Comparison of ENCODE assay signal across 8 cellular contexts in genomic region chr17:31596382-31597323, GRCh38.
DNase-seq lines count a peak whose midpoint lies in the region; ATAC-seq, FAIRE-seq and TF ChIP-seq lines count a peak whose summit lies in the region.

No MANE protein-coding gene starts in this region.

- H3K4me3 Mint-ChIP-seq in naive thymus-derived CD4-positive, alpha-beta T cell: no peak overlapping the region

- POLR2A ChIA-PET in AG04449 (lab: Yijun Ruan, JAX) (interaction anchor here (0.5 to 3.4 kb wide), 7 partner anchors 12 to 262 kb away, joined by 3 to 24 read pairs (median 4); no protein-coding TSS in a partner anchor), SK-N-SH (lab: Yijun Ruan, JAX) (no interaction called here)
- POLR2A ChIA-PET in naive thymus-derived CD4-positive, alpha-beta T cell (lab: Charles Lee): no interaction called here

- TF ChIP-seq RAD21 in SK-N-SH (IDR thresholded peaks at IDR 0.05; ENCODE audit: low read length): peak; percentile 22; the same call in 1 of the 2 replicates

- peaks cover 0 to 2% (median 0%) of the 10 kb centered on the region in 11 donors for H3K9me3 Mint-ChIP-seq in naive thymus-derived CD4-positive, alpha-beta T cell

- H2AFZ ChIP-seq in SK-N-SH (ENCODE audit: low read depth) (no peak overlapping the region), fibroblast of lung (ENCODE audit: low read length) (no peak overlapping the region)

- H3K4me2 ChIP-seq in SK-N-SH (peak overlapping the region; percentile 41; the same call in 1 of the 2 replicates), fibroblast of lung (ENCODE audit: extremely low read depth, insufficient read depth, low read length) (no peak overlapping the region)

- CTCF ChIA-PET in AG04449 (lab: Yijun Ruan, JAX): interaction anchor here (0.8 to 3.4 kb wide), 6 partner anchors 35 to 245 kb away, joined by 3 to 21 read pairs (median 4); no protein-coding TSS in a partner anchor
- CTCF ChIA-PET in SK-N-SH (lab: Yijun Ruan, JAX): no interaction called here
- CTCF ChIA-PET in naive thymus-derived CD4-positive, alpha-beta T cell (lab: Charles Lee): interaction anchor here (0.6 kb wide), 1 partner anchor 12 kb away, joined by 4 read pairs; no protein-coding TSS in a partner anchor

- H3K9me3 ChIP-seq in SK-N-SH (no peaks in the 10 kb centered on the region), fibroblast of lung (ENCODE audit: control insufficient read depth, insufficient read depth, low read depth, low read length) (no peaks in the 10 kb centered on the region)
- no peaks in the 10 kb centered on the region for H3K9me3 ChIP-seq in naive thymus-derived CD4-positive, alpha-beta T cell (ENCODE audit: control insufficient read depth in 2 of 3, low read length in 3 of 3)

- no peaks in the 10 kb centered on the region for H3K9me2 ChIP-seq in SK-N-SH

- H3K27me3 Mint-ChIP-seq in naive thymus-derived CD4-positive, alpha-beta T cell: no peaks in the 10 kb centered on the region

- 23% methylated on average over 9 of the region's 16 CpGs for WGBS in SK-N-SH (ENCODE audit: low lambda C conversion rate)

- no peak overlapping the region for H3K27ac Mint-ChIP-seq in naive thymus-derived CD4-positive, alpha-beta T cell

- ATAC-seq in GM18498 (IDR thresholded peaks at IDR 0.05; ENCODE audit: unreplicated experiment): peak; percentile 84
- ATAC-seq in HG03354 (IDR thresholded peaks at IDR 0.05; ENCODE audit: poor library complexity, severe bottlenecking, unreplicated experiment): peak; percentile 87
- ATAC-seq in naive thymus-derived CD4-positive, alpha-beta T cell: peak; percentile 93
- no peak for ATAC-seq in HG03039 (IDR thresholded peaks at IDR 0.05; ENCODE audit: unreplicated experiment)

- H3K4me1 ChIP-seq in SK-N-SH (ENCODE audit: control insufficient read depth in 1 of 2, insufficient read depth in 2 of 2, low read depth in 1 of 2, low read length in 1 of 2) (peaks cover 8 to 43% of the 10 kb centered on the region in 2 experiments; a peak in 3 of 4 replicates), fibroblast of lung (ENCODE audit: control insufficient read depth, extremely low read depth, insufficient read depth, low read length) (peaks cover 37% of the 10 kb centered on the region)
- H3K4me1 ChIP-seq in naive thymus-derived CD4-positive, alpha-beta T cell (ENCODE audit: control insufficient read depth in 2 of 2, insufficient read depth in 2 of 2, low read length in 2 of 2): no peaks in the 10 kb centered on the region

- TF ChIP-seq CTCF in AG04449 (IDR thresholded peaks at IDR 0.05; ENCODE audit: insufficient read depth, low read length, missing control alignments) (no peak), SK-N-SH (IDR thresholded peaks at IDR 0.05) (no peak; the same call in 1 of the 2 replicates), fibroblast of lung (conservative IDR thresholded peaks at IDR 0.05 in 1 of 2, IDR thresholded peaks at IDR 0.05 in 1 of 2; ENCODE audit: low read depth in 1 of 2, low read length in 2 of 2) (no peak), D721Med (IDR thresholded peaks at IDR 0.05; ENCODE audit: insufficient read depth, missing control alignments) (no peak)

- no peaks in the 10 kb centered on the region for H3K36me3 Mint-ChIP-seq in naive thymus-derived CD4-positive, alpha-beta T cell

- DNase-seq in AG04449 (ENCODE audit: low read depth, low spot score) (peak; percentile 97), SK-N-SH (no peak), fibroblast of lung (ENCODE audit: low read depth in 2 of 2) (peak; percentile 96 to 99), D721Med (ENCODE audit: insufficient read length, low spot score) (no peak)
- no peak for DNase-seq in naive thymus-derived CD4-positive, alpha-beta T cell

- H3K9ac ChIP-seq in SK-N-SH: peak overlapping the region; percentile 48
- H3K9ac ChIP-seq in fibroblast of lung (ENCODE audit: insufficient read depth, low read length): no peak overlapping the region

- H3K4me3 ChIP-seq in AG04449 (ENCODE audit: low read depth, low read length) (no peak overlapping the region), SK-N-SH (ENCODE audit: low read depth in 2 of 2, low read length in 1 of 2) (no peak overlapping the region), fibroblast of lung (replicated peaks in 1 of 4; ENCODE audit: control extremely low read depth in 1 of 4, insufficient read depth in 1 of 4, low read depth in 3 of 4, low read length in 4 of 4) (no peak overlapping the region)
- no peak overlapping the region for H3K4me3 ChIP-seq in naive thymus-derived CD4-positive, alpha-beta T cell (ENCODE audit: low read length)

- peaks cover 34% of the 10 kb centered on the region for H3F3A ChIP-seq in SK-N-SH (replicated peaks; ENCODE audit: insufficient read depth)

- no peaks in the 10 kb centered on the region for H3K27me3 ChIP-seq in SK-N-SH (ENCODE audit: insufficient read depth)
- no peaks in the 10 kb centered on the region for H3K27me3 ChIP-seq in fibroblast of lung (ENCODE audit: control insufficient read depth, insufficient read depth, low read length)
- H3K27me3 ChIP-seq in naive thymus-derived CD4-positive, alpha-beta T cell (ENCODE audit: control insufficient read depth in 2 of 2, insufficient read depth in 2 of 2, low read length in 2 of 2): no peaks in the 10 kb centered on the region

- H4K20me1 ChIP-seq in SK-N-SH (ENCODE audit: insufficient read depth) (no peaks in the 10 kb centered on the region), fibroblast of lung (ENCODE audit: control insufficient read depth, extremely low read depth, insufficient read depth, low read length) (no peaks in the 10 kb centered on the region)

- FAIRE-seq in D721Med (lab: Jason Lieb, UNC): no peak

- H3K36me3 ChIP-seq in SK-N-SH (replicated peaks in 1 of 2; ENCODE audit: control insufficient read depth in 1 of 2, insufficient read depth in 2 of 2, low read length in 1 of 2): peaks cover 0 to 6% of the 10 kb centered on the region in 2 experiments
- H3K36me3 ChIP-seq in fibroblast of lung (ENCODE audit: control insufficient read depth, insufficient read depth, low read length): peaks cover 10% of the 10 kb centered on the region
- no peaks in the 10 kb centered on the region for H3K36me3 ChIP-seq in naive thymus-derived CD4-positive, alpha-beta T cell (ENCODE audit: control insufficient read depth in 2 of 3, insufficient read depth in 3 of 3, low read length in 3 of 3)

- peak overlapping the region; percentile 83 to 93; a peak in 3 of 4 replicates for H3K27ac ChIP-seq in SK-N-SH (ENCODE audit: low read depth in 2 of 2, low read length in 1 of 2)
- H3K27ac ChIP-seq in fibroblast of lung (ENCODE audit: insufficient read depth, low read length): peak overlapping the region; percentile 81
- no peak overlapping the region for H3K27ac ChIP-seq in naive thymus-derived CD4-positive, alpha-beta T cell (ENCODE audit: low read depth, low read length)

- intact Hi-C loops in naive thymus-derived CD4-positive, alpha-beta T cell (cut with micrococcal nuclease): no loop called here

- peaks cover 0 to 4% (median 0%) of the 10 kb centered on the region in 7 donors for H3K4me1 Mint-ChIP-seq in naive thymus-derived CD4-positive, alpha-beta T cell

- peak in 1 of 2 experiments; percentile 97; a peak in 2 of 4 replicates for TF ChIP-seq EP300 in SK-N-SH (IDR thresholded peaks at IDR 0.05; ENCODE audit: borderline replicate concordance in 1 of 2, low read depth in 1 of 2, low read length in 1 of 2)

- H3K79me2 ChIP-seq in SK-N-SH (ENCODE audit: insufficient read depth) (no peaks in the 10 kb centered on the region), fibroblast of lung (ENCODE audit: control insufficient read depth, insufficient read depth, low read length) (no peaks in the 10 kb centered on the region)

TF ChIP-seq in SK-N-SH, 30 proteins besides CTCF, POLR2A, EP300 and RAD21 (continues in another document):
- TF ChIP-seq TAF1 (IDR thresholded peaks at IDR 0.05; ENCODE audit: borderline replicate concordance, low read depth, low read length) (peak; percentile 65; the same call in 1 of the 2 replicates), REST (IDR thresholded peaks at IDR 0.05; ENCODE audit: low read depth, low read length) (peak; percentile 50; the same call in 1 of the 2 replicates), USF1 (IDR thresholded peaks at IDR 0.05; ENCODE audit: borderline replicate concordance, low read depth) (0 out of 2 replicates have a peak, but pooled peaks have one; percentile 41), TEAD4 (IDR thresholded peaks at IDR 0.05; ENCODE audit: borderline replicate concordance, insufficient read depth) (peak; percentile 87), NFIC (IDR thresholded peaks at IDR 0.05; ENCODE audit: borderline replicate concordance) (peak; percentile 92), RXRA (IDR thresholded peaks at IDR 0.05; ENCODE audit: borderline replicate concordance, low read depth) (peak; percentile 93; the same call in 1 of the 2 replicates), YY1 (IDR thresholded peaks at IDR 0.05; ENCODE audit: low read depth) (peak; percentile 68; the same call in 1 of the 2 replicates)

Comparison
In these comparisons a context has a peak if more than half of its experiments do, and no peak if none do; other contexts are left out.
1. DNase-seq: peak in AG04449 (single experiment) and fibroblast of lung (2 of 2); none in SK-N-SH (single experiment), naive thymus-derived CD4-positive, alpha-beta T cell (0 of 9) and D721Med (single experiment).